18 cellular contexts compared by ENCODE assay signal in genomic region chr3:55631766-55632331, GRCh38.
DNase-seq lines count a peak whose midpoint lies in the region; ATAC-seq and TF ChIP-seq lines count a peak whose summit lies in the region.
"Had no signal": no experiment of that assay in that cellular context is flagged by ENCODE, and none has a peak within 500 bp of the region (broad histone marks: within the 10 kb centered on the region; RNA-seq: fewer than 3 reads in every experiment).

No MANE protein-coding gene starts in this region.

- peaks cover 9% of the 10 kb centered on the region for H3K4me1 Mint-ChIP-seq in GM23338
- H3K4me1 Mint-ChIP-seq: CD4-positive, CD25-positive, alpha-beta regulatory T cell had no signal

- DNase-seq in GM12864 (ENCODE audit: low read depth) (no peak), GM23338 (ENCODE audit: low spot score) (no peak), OCI-LY7 (ENCODE audit: low spot score) (peak; percentile 23), iris pigment epithelial cell (ENCODE audit: low read depth) (peak; percentile 58), HK-2 (ENCODE audit: unreplicated experiment) (no peak), GM13977 (ENCODE audit: low spot score) (no peak)
- DNase-seq: Caco-2; CD4-positive, CD25-positive, alpha-beta regulatory T cell; H7; NCI-H1048; NCI-H1436 treated with DMSO at 0.1 percent for 48 hours; NCI-H2081 treated with DMSO at 0.1 percent for 48 hours; NCI-H510A treated with DMSO at 0.1 percent for 48 hours; SHP77 treated with DMSO at 0.1 percent for 48 hours had no signal

- H3K27ac ChIP-seq in GM23338 (ENCODE audit: low read depth) (no peak overlapping the region), OCI-LY7 (ENCODE audit: low read depth, low read length, poor library complexity, severe bottlenecking) (no peak overlapping the region)

- H3K27ac Mint-ChIP-seq in GM23338: no peak overlapping the region
- H3K27ac Mint-ChIP-seq: CD4-positive, CD25-positive, alpha-beta regulatory T cell; T-helper 1 cell treated with Interleukin-12 subunit alpha and Interleukin-12 subunit beta and Interleukin-4 antibody, amounts not matched to agents 30 μg/mL and 1 μg/mL, for 36 hours had no signal

- no peaks in the 10 kb centered on the region for H3K9me3 ChIP-seq in OCI-LY7 (ENCODE audit: low read length)
- H3K9me3 ChIP-seq: Caco-2 had no signal

- no peak overlapping the region for H3K4me3 Mint-ChIP-seq in GM23338
- H3K4me3 Mint-ChIP-seq: CD4-positive, CD25-positive, alpha-beta regulatory T cell; T-helper 1 cell treated with Interleukin-12 subunit alpha and Interleukin-12 subunit beta and Interleukin-4 antibody, amounts not matched to agents 30 μg/mL and 1 μg/mL, for 36 hours had no signal

- no peaks in the 10 kb centered on the region for H3K36me3 Mint-ChIP-seq in GM23338 (ENCODE audit: low read depth)
- H3K36me3 Mint-ChIP-seq: CD4-positive, CD25-positive, alpha-beta regulatory T cell had no signal

- CTCF ChIA-PET in OCI-LY7 (lab: Charles Lee; ENCODE audit: unreplicated experiment): no interaction called here

- no peaks in the 10 kb centered on the region for H3K9me3 Mint-ChIP-seq in GM23338
- H3K9me3 Mint-ChIP-seq: T-helper 1 cell treated with Interleukin-12 subunit alpha and Interleukin-12 subunit beta and Interleukin-4 antibody, amounts not matched to agents 30 μg/mL and 1 μg/mL, for 36 hours had no signal

- no TSS peak for BruUV-seq in OCI-LY7 (replicated peaks; lab: Mats Ljungman, UMichigan)

- H3K79me2 ChIP-seq in GM23338 (replicated peaks; ENCODE audit: insufficient read depth): no peaks in the 10 kb centered on the region
- H3K79me2 ChIP-seq in OCI-LY7 (ENCODE audit: insufficient read depth, low read depth, low read length): no peaks in the 10 kb centered on the region

- intact Hi-C loops in OCI-LY7 (cut with micrococcal nuclease; ENCODE audit: unreplicated experiment): no loop called here

- no peaks in the 10 kb centered on the region for H4K20me1 ChIP-seq in GM23338 (replicated peaks; ENCODE audit: insufficient read depth)
- H4K20me1 ChIP-seq in OCI-LY7 (ENCODE audit: insufficient read depth, low read length): no peaks in the 10 kb centered on the region

- ATAC-seq in GM23338 (peak; percentile 31; the same call in 1 of the 3 replicates), HG03354 (IDR thresholded peaks at IDR 0.05; ENCODE audit: poor library complexity, severe bottlenecking, unreplicated experiment) (no peak)
- ATAC-seq: K562, SK-N-SH treated with all-trans-retinoic acid at 6 μM for 48 hours had no signal

- peaks cover 2% of the 10 kb centered on the region for H3K27me3 Mint-ChIP-seq in GM23338 (ENCODE audit: insufficient read depth, low read depth, poor library complexity)
- H3K27me3 Mint-ChIP-seq: CD4-positive, CD25-positive, alpha-beta regulatory T cell had no signal

- no peak overlapping the region for H3K4me2 ChIP-seq in GM23338
- H3K4me2 ChIP-seq in OCI-LY7 (ENCODE audit: low read length): no peak overlapping the region

- H3K4me1 ChIP-seq in GM23338 (ENCODE audit: insufficient read depth): no peaks in the 10 kb centered on the region
- no peaks in the 10 kb centered on the region for H3K4me1 ChIP-seq in OCI-LY7 (ENCODE audit: insufficient read depth, low read length, poor library complexity, severe bottlenecking)
- H3K4me1 ChIP-seq: Caco-2 had no signal

- no peaks in the 10 kb centered on the region for H3F3A ChIP-seq in GM23338 (replicated peaks; ENCODE audit: low read depth)

- H3K27me3 ChIP-seq in GM23338 (ENCODE audit: insufficient read depth): no peaks in the 10 kb centered on the region

- H2AFZ ChIP-seq in GM23338: no peak overlapping the region
- H2AFZ ChIP-seq in OCI-LY7 (ENCODE audit: low read length): no peak overlapping the region

- H3K36me3 ChIP-seq in GM23338 (ENCODE audit: insufficient read depth) (no peaks in the 10 kb centered on the region), OCI-LY7 (ENCODE audit: insufficient read depth, low read length) (no peaks in the 10 kb centered on the region)

- no peak overlapping the region for H3K4me3 ChIP-seq in GM12864 (ENCODE audit: low read depth, low read length)
- no peak overlapping the region for H3K4me3 ChIP-seq in GM23338
- H3K4me3 ChIP-seq in OCI-LY7 (ENCODE audit: low read depth, low read length, poor library complexity, severe bottlenecking): no peak overlapping the region
- H3K4me3 ChIP-seq: K562 had no signal

- POLR2A ChIA-PET in OCI-LY7 (lab: Charles Lee): interaction anchor here (0.6 to 1.7 kb wide), 5 partner anchors 9 to 1730 kb away, joined by 3 to 4 read pairs (median 4); no protein-coding TSS in a partner anchor

- in situ Hi-C loops in GM13977 (cut with MboI; ENCODE audit: low pct_unique_long_range_greater_than_20kb, low sequenced_read_pairs, unreplicated experiment): no loop called here

- peak; percentile 6 for TF ChIP-seq CTCF in GM12864 (IDR thresholded peaks at IDR 0.05; ENCODE audit: low read depth, low read length, missing control alignments)
- no peak for TF ChIP-seq CTCF in GM23338 (conservative IDR thresholded peaks at IDR 0.05; ENCODE audit: low read depth in 2 of 2)
- no peak for TF ChIP-seq CTCF in OCI-LY7 (conservative IDR thresholded peaks at IDR 0.05; ENCODE audit: low read length)
- TF ChIP-seq CTCF in GM13977 (IDR thresholded peaks at IDR 0.05; ENCODE audit: extremely low read depth, insufficient read depth, missing control alignments): no peak

- H3K9me2 ChIP-seq in GM23338 (ENCODE audit: insufficient read depth) (peaks cover 14% of the 10 kb centered on the region), OCI-LY7 (ENCODE audit: insufficient read depth, low read length) (no peaks in the 10 kb centered on the region)

TF ChIP-seq in GM23338, 12 proteins besides CTCF, POLR2A, EP300 and RAD21 (continues in another document):
- TF ChIP-seq JUNB (IDR thresholded peaks at IDR 0.05; ENCODE audit: unreplicated experiment) (no peak), ETS1 (IDR thresholded peaks at IDR 0.05) (no peak), CREB1 (CRISPR knock-in tag; IDR thresholded peaks at IDR 0.05; ENCODE audit: low read depth) (no peak), NANOG (IDR thresholded peaks at IDR 0.05; ENCODE audit: borderline replicate concordance) (no peak), STAT1 (IDR thresholded peaks at IDR 0.05; ENCODE audit: unreplicated experiment) (no peak), EZH2phosphoT487 (IDR thresholded peaks at IDR 0.05; ENCODE audit: unreplicated experiment) (no peak), REST (IDR thresholded peaks at IDR 0.05; ENCODE audit: unreplicated experiment) (no peak), ZNF114 (CRISPR knock-in tag; IDR thresholded peaks at IDR 0.05) (no peak), EZH2 (IDR thresholded peaks at IDR 0.05; ENCODE audit: low read depth, unreplicated experiment) (no peak), POLR2AphosphoS5 (IDR thresholded peaks at IDR 0.05; ENCODE audit: low read depth) (no peak)

Comparison
In these comparisons a context has a peak if more than half of its experiments do, and no peak if none do; other contexts are left out.
1. DNase-seq: peak in OCI-LY7 (single experiment) and iris pigment epithelial cell (single experiment); none in GM12864 (single experiment), GM23338 (single experiment), HK-2 (single experiment) and GM13977 (single experiment).